Comparison of ENCODE assay signal across 26 cellular contexts in genomic region chr20:37331060-37331857, GRCh38. TPM values are rescaled to one million over a fixed set of nuclear protein-coding genes. Genes with fewer than 3 reads are reported as not detected.
DNase-seq lines count a peak whose midpoint lies in the region; ATAC-seq and TF ChIP-seq lines count a peak whose summit lies in the region.
"Had no signal": no experiment of that assay in that cellular context is flagged by ENCODE, and none has a peak within 500 bp of the region (broad histone marks: within the 10 kb centered on the region; RNA-seq: fewer than 3 reads in every experiment).

No MANE protein-coding gene starts in this region.

- H3K4me1 ChIP-seq in SJCRH30: peaks cover 14% of the 10 kb centered on the region
- H3K4me1 ChIP-seq in stomach: peaks cover 14 to 47% (median 26%) of the 10 kb centered on the region in 4 donors
- H3K4me1 ChIP-seq: HAP-1 had no signal

- H3K4me3 ChIP-seq in SJCRH30: no peak overlapping the region
- no peak overlapping the region for H3K4me3 ChIP-seq in stomach
- H3K4me3 ChIP-seq: HAP-1, heart right ventricle, Peyer's patch, SK-N-MC had no signal

- H3K27me3 ChIP-seq in SJCRH30: no peaks in the 10 kb centered on the region
- no peaks in the 10 kb centered on the region for H3K27me3 ChIP-seq in stomach
- H3K27me3 ChIP-seq: brain microvascular endothelial cell, heart right ventricle, Peyer's patch had no signal

- no peaks in the 10 kb centered on the region for H3K9me3 Mint-ChIP-seq in mesothelial cell of epicardium
- H3K9me3 Mint-ChIP-seq: immature natural killer cell had no signal

- intact Hi-C loops in stomach (cut with DNase I; ENCODE audit: low total_unique reads): no loop called here

- no peaks in the 10 kb centered on the region for H3K27me3 Mint-ChIP-seq in mesothelial cell of epicardium (ENCODE audit: low read depth)

- WGBS in stomach, 5 donors: 70 to 89% (median 76%) methylated on average over 9 to 11 of the region's 11 CpGs

- TF ChIP-seq POLR2A in stomach (IDR thresholded peaks at IDR 0.05): no peak

- H3K27ac ChIP-seq in SJCRH30 (peak overlapping the region; percentile 28), epithelial cell of prostate (peak overlapping the region; percentile 65), stomach (peak overlapping the region in 3 of 5 donors; percentile 33 to 66 (median 46))
- H3K27ac ChIP-seq: brain microvascular endothelial cell, C4-2B, SK-N-MC had no signal

- TF ChIP-seq CTCF in mesothelial cell of epicardium (IDR thresholded peaks at IDR 0.05; ENCODE audit: unreplicated experiment) (no peak), stomach (IDR thresholded peaks at IDR 0.05) (no peak)

- H3K36me3 ChIP-seq in SJCRH30 (no peaks in the 10 kb centered on the region), stomach (no peaks in the 10 kb centered on the region)
- H3K36me3 ChIP-seq: brain microvascular endothelial cell, HAP-1, heart right ventricle, Peyer's patch had no signal

- no peak for ATAC-seq in GM21786 (IDR thresholded peaks at IDR 0.05; ENCODE audit: unreplicated experiment)

- no peaks in the 10 kb centered on the region for H3K36me3 Mint-ChIP-seq in mesothelial cell of epicardium

- H3K4me1 Mint-ChIP-seq in mesothelial cell of epicardium: peaks cover 32% of the 10 kb centered on the region

- H3K27ac Mint-ChIP-seq in mesothelial cell of epicardium: peak overlapping the region; percentile 62

- H3K9me3 ChIP-seq in SJCRH30 (replicated peaks) (no peaks in the 10 kb centered on the region), stomach (no peaks in the 10 kb centered on the region)
- H3K9me3 ChIP-seq: HAP-1, heart right ventricle, Peyer's patch had no signal

- DNase-seq in SJCRH30 (no peak), epithelial cell of prostate (ENCODE audit: low read depth, low spot score) (no peak), mesothelial cell of epicardium (ENCODE audit: low spot score in 2 of 2, unreplicated experiment in 2 of 2) (no peak), stomach (no peak), SHP77 (lab: John Stamatoyannopoulos, UW) (no peak), NCI-H1694 treated with DMSO at 0.1 percent for 48 hours (lab: John Stamatoyannopoulos, UW) (no peak)
- DNase-seq in stimulated activated CD4-positive, alpha-beta T cell treated with anti-CD3 and anti-CD28 coated beads, Interleukin-4, amount 100 ng/mL, for 1 hour: no peak
- DNase-seq: activated CD4-positive, alpha-beta T cell treated with anti-CD3 and anti-CD28 coated beads, Interleukin-2, amount 50 U/mL, for 4 hours; activated CD8-positive, alpha-beta memory T cell treated with anti-CD3 and anti-CD28 coated beads, Interleukin-2, amount 50 U/mL, for 48 hours; brain microvascular endothelial cell; cortex of kidney; EL; immature natural killer cell; IMR-90; NCI-H1417 treated with DMSO at 0.1 percent for 48 hours; NCI-H2107; NCI-H510A treated with DMSO at 0.1 percent for 48 hours; NK-92 treated with Interleukin-12 subunit alpha and Interleukin-12 subunit beta, amount 100 ng/mL, for 24 hours; nucleus accumbens; stimulated activated CD4-positive, alpha-beta T cell treated with anti-CD3 and anti-CD28 coated beads, Interleukin-4, amount 100 ng/mL, for 4 hours had no signal

- no peak overlapping the region for H3K4me3 Mint-ChIP-seq in mesothelial cell of epicardium
- H3K4me3 Mint-ChIP-seq: immature natural killer cell had no signal

- TF ChIP-seq EP300 in stomach (IDR thresholded peaks at IDR 0.05): no peak

RNA-seq across cellular contexts. Expression of gene SRC, which starts 14.7 kb away (rescaled TPM):
- total RNA-seq in SJCRH30 (2014; rRNA removed; shearing (Covaris generic)): 14.9 and 15.4 TPM in 2 replicates
- total RNA-seq in mesothelial cell of epicardium (81.2 to 85.2 TPM (median 81.3 TPM) in 3 replicates), stomach (100 to 1,000 TPM in 1 of 5 donors, 10 to 100 TPM in 4; 31.6 to 471 (median 69.8) TPM)
- polyA plus RNA-seq in stomach: 10 to 100 TPM; 40.7 to 47.4 (median 47.2) TPM

RNA-seq across cellular contexts. Expression of gene MANBAL, which starts 41.8 kb away (rescaled TPM):
- 28.9 and 32.4 TPM in 2 replicates for total RNA-seq in SJCRH30 (2014; rRNA removed; shearing (Covaris generic))
- total RNA-seq in mesothelial cell of epicardium (40.3 to 44.2 TPM (median 43.0 TPM) in 3 replicates), stomach (10 to 100 TPM in 3 of 5 donors, 1 to 10 TPM in 2; 2.3 to 27.5 (median 15.2) TPM)
- polyA plus RNA-seq in stomach: 10 to 100 TPM; 43.5 to 57.7 (median 57.5) TPM
